In the genomic region with DNA sequence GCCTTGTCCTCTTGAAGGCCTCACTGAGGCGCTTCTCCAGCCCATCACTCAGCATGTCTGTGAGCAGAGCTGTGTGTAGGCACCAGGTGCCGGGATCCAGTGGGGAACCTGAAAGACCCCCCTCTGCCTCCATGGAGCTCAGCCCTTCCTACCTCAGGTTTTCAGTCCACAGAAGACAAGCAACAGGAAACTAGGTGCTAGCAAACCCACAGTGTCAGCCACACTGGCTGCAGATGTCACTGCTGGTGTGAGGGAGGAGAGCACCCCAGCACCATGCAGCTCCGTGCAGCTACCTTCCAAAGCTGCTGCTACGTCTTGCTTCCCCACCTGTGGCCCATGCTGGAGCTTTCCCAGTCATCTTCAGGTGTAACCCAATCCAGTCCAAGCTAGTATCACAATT, we compare ENCODE assay signal across 12 cellular contexts. TPM values are rescaled to one million over a fixed set of nuclear protein-coding genes. Genes with fewer than 3 reads are reported as not detected.
DNase-seq lines count a peak whose midpoint lies in the region; ATAC-seq and TF ChIP-seq lines count a peak whose summit lies in the region.
"Had no signal": no experiment of that assay in that cellular context is flagged by ENCODE, and none has a peak within 500 bp of the region (broad histone marks: within the 10 kb centered on the region; RNA-seq: fewer than 3 reads in every experiment).

No MANE protein-coding gene starts in this region.

- H3K27ac Mint-ChIP-seq in T-helper 17 cell (peak overlapping the region; percentile 97), HFFc6 (no peak overlapping the region)
- peak overlapping the region; percentile 77 to 86 for H3K27ac Mint-ChIP-seq in activated naive CD4-positive, alpha-beta T cell treated with anti-CD3 and anti-CD28 coated beads, Interleukin-2, amount 50 U/mL, for 72 hours
- H3K27ac Mint-ChIP-seq in stimulated activated memory B cell treated with anti-CD40 and anti-IgM and Interleukin-4, amounts not matched to agents 10 μg/mL and 1 μg/mL and 100 μg/mL, for 72 hours: peak overlapping the region; percentile 75

- no peaks in the 10 kb centered on the region for H3K36me3 ChIP-seq in sigmoid colon
- H3K36me3 ChIP-seq in SJCRH30: no peaks in the 10 kb centered on the region
- H3K36me3 ChIP-seq: tibial artery had no signal

- peak overlapping the region; percentile 88 for H3K4me3 Mint-ChIP-seq in T-helper 17 cell
- peak overlapping the region; percentile 35 for H3K4me3 Mint-ChIP-seq in stimulated activated memory B cell treated with anti-CD40 and anti-IgM and Interleukin-4, amounts not matched to agents 10 μg/mL and 1 μg/mL and 100 μg/mL, for 72 hours
- no peak overlapping the region for H3K4me3 Mint-ChIP-seq in HFFc6

- H3K9me3 Mint-ChIP-seq in activated naive CD4-positive, alpha-beta T cell treated with anti-CD3 and anti-CD28 coated beads, Interleukin-2, amount 50 U/mL, for 72 hours: no peaks in the 10 kb centered on the region
- H3K9me3 Mint-ChIP-seq in stimulated activated memory B cell treated with anti-CD40 and anti-IgM and Interleukin-4, amounts not matched to agents 10 μg/mL and 1 μg/mL and 100 μg/mL, for 72 hours: no peaks in the 10 kb centered on the region
- no peaks in the 10 kb centered on the region for H3K9me3 Mint-ChIP-seq in HFFc6

- WGBS in sigmoid colon, 2 donors: 50 to 64% methylated on average over 4 of the region's 4 CpGs

- H3K36me3 Mint-ChIP-seq in T-helper 17 cell (ENCODE audit: low read depth) (peaks cover 6% of the 10 kb centered on the region), HFFc6 (ENCODE audit: low read depth) (no peaks in the 10 kb centered on the region)
- peaks cover 0 to 23% of the 10 kb centered on the region in 2 donors for H3K36me3 Mint-ChIP-seq in activated naive CD4-positive, alpha-beta T cell treated with anti-CD3 and anti-CD28 coated beads, Interleukin-2, amount 50 U/mL, for 72 hours
- H3K36me3 Mint-ChIP-seq in stimulated activated memory B cell treated with anti-CD40 and anti-IgM and Interleukin-4, amounts not matched to agents 10 μg/mL and 1 μg/mL and 100 μg/mL, for 72 hours: peaks cover 11% of the 10 kb centered on the region

- H3K27me3 Mint-ChIP-seq in T-helper 17 cell (no peaks in the 10 kb centered on the region), HFFc6 (ENCODE audit: insufficient read depth) (peaks cover 35% of the 10 kb centered on the region)
- H3K27me3 Mint-ChIP-seq in stimulated activated memory B cell treated with anti-CD40 and anti-IgM and Interleukin-4, amounts not matched to agents 10 μg/mL and 1 μg/mL and 100 μg/mL, for 72 hours: no peaks in the 10 kb centered on the region

- no peak overlapping the region for H3K27ac ChIP-seq in sigmoid colon
- H3K27ac ChIP-seq in SJCRH30: no peak overlapping the region
- H3K27ac ChIP-seq: 22Rv1, tibial artery had no signal

- H3K27me3 ChIP-seq in sigmoid colon: no peaks in the 10 kb centered on the region
- no peaks in the 10 kb centered on the region for H3K27me3 ChIP-seq in SJCRH30

- H3K4me1 ChIP-seq in sigmoid colon: no peaks in the 10 kb centered on the region
- H3K4me1 ChIP-seq in SJCRH30: peaks cover 11% of the 10 kb centered on the region

- TF ChIP-seq EP300 in sigmoid colon (IDR thresholded peaks at IDR 0.05): no peak

- H3K4me1 Mint-ChIP-seq in T-helper 17 cell (peaks cover 63% of the 10 kb centered on the region), HFFc6 (ENCODE audit: low read depth) (no peaks in the 10 kb centered on the region)
- peaks cover 78% of the 10 kb centered on the region for H3K4me1 Mint-ChIP-seq in stimulated activated memory B cell treated with anti-CD40 and anti-IgM and Interleukin-4, amounts not matched to agents 10 μg/mL and 1 μg/mL and 100 μg/mL, for 72 hours

- no peak for DNase-seq in activated CD4-positive, CD25-positive, alpha-beta regulatory T cell treated with anti-CD3 and anti-CD28 coated beads, Interleukin-2, amount 50 U/mL, for 72 hours
- no peak for DNase-seq in T-helper 17 cell
- peak in 1 of 2 donors; percentile 38 for DNase-seq in activated naive CD4-positive, alpha-beta T cell treated with anti-CD3 and anti-CD28 coated beads, Interleukin-2, amount 50 U/mL, for 72 hours (ENCODE audit: low spot score in 2 of 2)
- no peak for DNase-seq in sigmoid colon
- DNase-seq in SJCRH30: no peak
- DNase-seq in HFFc6: no peak
- DNase-seq: DMS153, KBM-7, tibial artery had no signal

- H3K4me3 ChIP-seq in sigmoid colon: no peak overlapping the region
- no peak overlapping the region for H3K4me3 ChIP-seq in SJCRH30
- H3K4me3 ChIP-seq: tibial artery had no signal

- peak; percentile 10 to 18 for ATAC-seq in activated CD4-positive, CD25-positive, alpha-beta regulatory T cell treated with anti-CD3 and anti-CD28 coated beads, Interleukin-2, amount 50 U/mL, for 24 hours
- ATAC-seq in T-helper 17 cell: peak; percentile 76
- ATAC-seq in activated naive CD4-positive, alpha-beta T cell treated with anti-CD3 and anti-CD28 coated beads, Interleukin-2, amount 50 U/mL, for 72 hours: peak; percentile 15 to 54
- no peak for ATAC-seq in stimulated activated memory B cell treated with anti-CD40 and anti-IgM and Interleukin-4, amounts not matched to agents 10 μg/mL and 1 μg/mL and 100 μg/mL, for 72 hours

- intact Hi-C loops in sigmoid colon (cut with DNase I): no loop called here

- H3K9me3 ChIP-seq in T-helper 17 cell (ENCODE audit: control insufficient read depth, low read length, poor library complexity, severe bottlenecking) (no peaks in the 10 kb centered on the region), sigmoid colon (no peaks in the 10 kb centered on the region), SJCRH30 (replicated peaks) (no peaks in the 10 kb centered on the region)
- H3K9me3 ChIP-seq: tibial artery had no signal

- TF ChIP-seq POLR2A in sigmoid colon (IDR thresholded peaks at IDR 0.05): no peak

- TF ChIP-seq CTCF in sigmoid colon (IDR thresholded peaks at IDR 0.05): no peak
- no peak for TF ChIP-seq CTCF in HFFc6 (IDR thresholded peaks at IDR 0.05)

RNA-seq across cellular contexts. Expression of gene PSTPIP1, which starts 17.9 kb away (rescaled TPM):
- total RNA-seq in T-helper 17 cell (100 to 1,000 TPM; 115 to 129 TPM), sigmoid colon (10 to 100 TPM in 1 of 4 donors, 1 to 10 TPM in 3; 4.6 to 14.3 (median 7.7) TPM)
- total RNA-seq in activated naive CD4-positive, alpha-beta T cell treated with anti-CD3 and anti-CD28 coated beads, Interleukin-2, amount 50 U/mL, for 72 hours: 100 to 1,000 TPM in 1 of 2 donors, 10 to 100 TPM in 1; 95.5 to 149 TPM
- 10 to 100 TPM in 1 of 3 donors, 1 to 10 TPM in 2; 2.1 to 10.4 (median 6.6) TPM for polyA plus RNA-seq in sigmoid colon
- total RNA-seq in SJCRH30 (2014; rRNA removed; shearing (Covaris generic)): 11.7 and 13.4 TPM in 2 replicates
- under 1 TPM in 2 of 6 experiments, not detected in 4; 0.16 to 0.38 TPM for total RNA-seq in HFFc6 (2021; fragmentation: NEBNext Ultra II Directional; extraction: Animal tissue kit (Norgen Biotek cat#: 25700))

RNA-seq across cellular contexts. Expression of gene TSPAN3, which starts 58.0 kb away (rescaled TPM):
- total RNA-seq in T-helper 17 cell (10 to 100 TPM; 10.6 to 11.0 TPM), sigmoid colon (100 to 1,000 TPM; 129 to 220 (median 157) TPM)
- 10 to 100 TPM in 1 of 2 donors, 1 to 10 TPM in 1; 6.9 to 27.1 TPM for total RNA-seq in activated naive CD4-positive, alpha-beta T cell treated with anti-CD3 and anti-CD28 coated beads, Interleukin-2, amount 50 U/mL, for 72 hours
- 100 to 1,000 TPM; 147 to 402 (median 255) TPM for polyA plus RNA-seq in sigmoid colon
- total RNA-seq in SJCRH30 (2014; rRNA removed; shearing (Covaris generic)): 463 and 473 TPM in 2 replicates
- total RNA-seq in HFFc6 (2021; fragmentation: NEBNext Ultra II Directional; extraction: Animal tissue kit (Norgen Biotek cat#: 25700)): 100 to 1,000 TPM; 153 to 222 (median 183) TPM

Comparison
In these comparisons a context has a peak if more than half of its experiments do, and no peak if none do; other contexts are left out.
1. RNA of gene TSPAN3, which starts 58.0 kb away (total RNA-seq): 463 to 473 TPM in SJCRH30, 153 to 222 TPM in HFFc6 and 129 to 220 TPM in sigmoid colon; 6.9 to 27.1 TPM in activated naive CD4-positive, alpha-beta T cell treated with anti-CD3 and anti-CD28 coated beads, Interleukin-2, amount 50 U/mL, for 72 hours and 10.6 to 11.0 TPM in T-helper 17 cell; every median in the first group is over 4 times any median in the second.